12 cellular contexts compared by ENCODE assay signal in the genomic region with DNA sequence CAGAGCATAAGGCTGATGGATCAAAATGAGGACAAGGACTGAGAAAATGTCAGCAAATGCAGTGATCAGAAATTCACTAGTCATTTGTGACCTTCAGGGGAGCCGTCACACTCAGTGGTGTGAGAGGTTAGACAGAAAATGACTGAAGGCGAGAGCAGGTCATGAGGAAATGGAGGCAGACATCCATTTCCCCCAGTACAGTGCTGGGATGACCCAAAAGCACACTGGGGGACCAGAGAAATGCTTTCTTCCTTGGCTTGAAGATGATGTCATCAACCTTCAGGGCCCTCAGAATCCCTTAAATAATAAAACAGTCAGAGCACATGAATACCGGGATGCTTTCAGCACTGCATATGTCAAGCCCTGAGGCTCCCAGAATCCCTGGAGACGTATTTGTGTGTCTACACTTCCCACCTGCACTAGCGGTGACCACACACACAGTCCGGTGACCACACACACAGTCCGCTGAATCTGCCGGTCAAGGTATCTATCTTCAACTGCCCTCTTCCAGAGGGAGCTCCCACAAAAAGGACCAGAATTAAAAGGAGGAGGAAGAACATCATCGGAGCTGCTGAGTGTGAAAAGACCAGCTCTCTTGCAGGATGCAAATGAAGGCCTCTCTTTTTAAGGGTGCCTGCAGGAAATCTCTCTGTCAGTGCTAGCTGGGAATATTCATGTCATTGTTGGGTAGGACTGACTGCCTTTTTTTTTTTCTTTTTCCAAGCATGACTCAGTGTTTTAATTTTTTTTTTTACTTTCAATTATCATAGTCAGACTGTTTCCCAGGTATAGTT. TPM values are rescaled to one million over a fixed set of nuclear protein-coding genes. Genes with fewer than 3 reads are reported as not detected.
A peak's percentile ranks its signal among the peaks of the same experiment; 100 is the strongest.
DNase-seq lines count a peak whose midpoint lies in the region; ATAC-seq and TF ChIP-seq lines count a peak whose summit lies in the region.
"Had no signal": no experiment of that assay in that cellular context is flagged by ENCODE, and none has a peak within 500 bp of the region (broad histone marks: within the 10 kb centered on the region; RNA-seq: fewer than 3 reads in every experiment).

No MANE protein-coding gene starts in this region.

- POLR2A ChIA-PET in OCI-LY7 (lab: Charles Lee) = interaction anchor here (0.6 to 1.8 kb wide), 9 partner anchors 8 to 866 kb away, joined by 3 to 12 read pairs (median 3); no protein-coding TSS in a partner anchor

- H3K27ac ChIP-seq in OCI-LY7 (ENCODE audit: low read depth, low read length, poor library complexity, severe bottlenecking) (peak overlapping the region; percentile 34), hepatocyte (no peak overlapping the region)
- H3K27ac ChIP-seq: KMS-11, upper lobe of right lung had no signal

- H3K27me3 ChIP-seq in skeletal muscle satellite cell (ENCODE audit: control insufficient read depth, insufficient read depth, low read length) = no peaks in the 10 kb centered on the region
- no peaks in the 10 kb centered on the region for H3K27me3 ChIP-seq in hepatocyte
- H3K27me3 ChIP-seq: upper lobe of right lung had no signal

- TF ChIP-seq CTCF in OCI-LY7 (conservative IDR thresholded peaks at IDR 0.05; ENCODE audit: low read length) (no peak), hepatocyte (IDR thresholded peaks at IDR 0.05; ENCODE audit: poor library complexity) (no peak)

- no peaks in the 10 kb centered on the region for H3K9me3 Mint-ChIP-seq in activated T-cell treated with anti-CD3 and anti-CD28 coated beads, Interleukin-2, amount 50 U/mL, for 72 hours

- peak; percentile 28 to 38 for ATAC-seq in activated T-cell treated with anti-CD3 and anti-CD28 coated beads, Interleukin-2, amount 50 U/mL, for 72 hours (replicated peaks in 1 of 2)
- no peak for ATAC-seq in HG03159 (IDR thresholded peaks at IDR 0.05; ENCODE audit: unreplicated experiment)
- ATAC-seq: upper lobe of right lung had no signal

- H3K4me1 ChIP-seq in OCI-LY7 (ENCODE audit: insufficient read depth, low read length, poor library complexity, severe bottlenecking) (peaks cover 96% of the 10 kb centered on the region), skeletal muscle satellite cell (ENCODE audit: control insufficient read depth, insufficient read depth, low read length) (peaks cover 61% of the 10 kb centered on the region), hepatocyte (ENCODE audit: insufficient read depth) (peaks cover 19% of the 10 kb centered on the region)

- H3K9me2 ChIP-seq in OCI-LY7 (ENCODE audit: insufficient read depth, low read length) (no peaks in the 10 kb centered on the region), hepatocyte (replicated peaks; ENCODE audit: insufficient read depth) (no peaks in the 10 kb centered on the region)

- peak overlapping the region; percentile 56 for H3K4me3 ChIP-seq in OCI-LY7 (ENCODE audit: low read depth, low read length, poor library complexity, severe bottlenecking)
- H3K4me3 ChIP-seq in skeletal muscle satellite cell (ENCODE audit: low read length) = no peak overlapping the region
- H3K4me3 ChIP-seq in hepatocyte = no peak overlapping the region
- H3K4me3 ChIP-seq: upper lobe of right lung had no signal

- intact Hi-C loops in OCI-LY7 (cut with micrococcal nuclease; ENCODE audit: unreplicated experiment) = no loop called here

- no peaks in the 10 kb centered on the region for H3K9me3 ChIP-seq in OCI-LY7 (ENCODE audit: low read length)
- H3K9me3 ChIP-seq in skeletal muscle satellite cell (replicated peaks; ENCODE audit: low read length) = no peaks in the 10 kb centered on the region
- H3K9me3 ChIP-seq in hepatocyte (ENCODE audit: low read depth) = no peaks in the 10 kb centered on the region
- H3K9me3 ChIP-seq: upper lobe of right lung had no signal

- H3K4me2 ChIP-seq in OCI-LY7 (ENCODE audit: low read length) = peak overlapping the region; percentile 86
- H3K4me2 ChIP-seq in skeletal muscle satellite cell (ENCODE audit: low read length) = peak overlapping the region; percentile 75
- no peak overlapping the region for H3K4me2 ChIP-seq in hepatocyte
- H3K4me2 ChIP-seq: KMS-11 had no signal

- H2AFZ ChIP-seq in OCI-LY7 (ENCODE audit: low read length) (no peak overlapping the region), hepatocyte (no peak overlapping the region)

- H3K4me3 Mint-ChIP-seq in activated T-cell treated with anti-CD3 and anti-CD28 coated beads, Interleukin-2, amount 50 U/mL, for 72 hours = peak overlapping the region in 1 of 2 donors; percentile 34

- no peak for DNase-seq in activated T-cell treated with anti-CD3 and anti-CD28 coated beads, Interleukin-2, amount 50 U/mL, for 72 hours
- DNase-seq in activated T-cell treated with anti-CD3 and anti-CD28 coated beads, Interleukin-2, amount 50 U/mL, for 1 hour = no peak
- DNase-seq in OCI-LY7 (ENCODE audit: low spot score) (no peak), dermis blood vessel endothelial cell (peak; percentile 22), hepatocyte (ENCODE audit: low spot score) (no peak), cerebellum (ENCODE audit: low spot score) (no peak)
- DNase-seq: T-helper 9 cell, upper lobe of right lung had no signal

- peaks cover 100% of the 10 kb centered on the region for H3K79me2 ChIP-seq in OCI-LY7 (ENCODE audit: insufficient read depth, low read depth, low read length)
- H3K79me2 ChIP-seq in hepatocyte = peaks cover 97% of the 10 kb centered on the region

- 66% methylated on average over 9 of the region's 9 CpGs for WGBS in hepatocyte (ENCODE audit: low lambda C conversion rate, missing lambda C conversion rate)

- H4K20me1 ChIP-seq in OCI-LY7 (ENCODE audit: insufficient read depth, low read length) = peaks cover 56% of the 10 kb centered on the region
- H4K20me1 ChIP-seq in hepatocyte (ENCODE audit: insufficient read depth, poor library complexity, severe bottlenecking) = peaks cover 41% of the 10 kb centered on the region

- H3K4me1 Mint-ChIP-seq in activated T-cell treated with anti-CD3 and anti-CD28 coated beads, Interleukin-2, amount 50 U/mL, for 72 hours (ENCODE audit: low read depth) = peaks cover 85% of the 10 kb centered on the region

- CTCF ChIA-PET in OCI-LY7 (lab: Charles Lee; ENCODE audit: unreplicated experiment) = interaction anchor here (1.0 to 1.1 kb wide), 2 partner anchors 10 to 34 kb away, joined by 3 read pairs; no protein-coding TSS in a partner anchor

- H3K9ac ChIP-seq in skeletal muscle satellite cell (ENCODE audit: low read depth, low read length) = no peak overlapping the region
- H3K9ac ChIP-seq: KMS-11 had no signal

- H3K27ac Mint-ChIP-seq in activated T-cell treated with anti-CD3 and anti-CD28 coated beads, Interleukin-2, amount 50 U/mL, for 72 hours = no peak overlapping the region

- BruUV-seq in OCI-LY7 (replicated peaks; lab: Mats Ljungman, UMichigan) = TSS peak; percentile 23

- H3K36me3 Mint-ChIP-seq in activated T-cell treated with anti-CD3 and anti-CD28 coated beads, Interleukin-2, amount 50 U/mL, for 72 hours (ENCODE audit: insufficient read depth in 2 of 2) = peaks cover 0 to 5% of the 10 kb centered on the region in 2 donors

- no peaks in the 10 kb centered on the region for H3K27me3 Mint-ChIP-seq in activated T-cell treated with anti-CD3 and anti-CD28 coated beads, Interleukin-2, amount 50 U/mL, for 72 hours (ENCODE audit: low read depth)

- H3K36me3 ChIP-seq in OCI-LY7 (ENCODE audit: insufficient read depth, low read length) = peaks cover 25% of the 10 kb centered on the region; the same call in 1 of the 2 replicates
- no peaks in the 10 kb centered on the region for H3K36me3 ChIP-seq in skeletal muscle satellite cell (ENCODE audit: insufficient read depth, low read length)
- no peaks in the 10 kb centered on the region for H3K36me3 ChIP-seq in hepatocyte (replicated peaks; ENCODE audit: insufficient read depth, low read depth)
- H3K36me3 ChIP-seq: upper lobe of right lung had no signal

RNA-seq across cellular contexts. Expression of gene UBE2O, which starts 8.2 kb away (rescaled TPM):
- total RNA-seq in activated T-cell treated with anti-CD3 and anti-CD28 coated beads, Interleukin-2, amount 50 U/mL, for 72 hours = 10 to 100 TPM; 21.5 to 22.8 TPM
- 43.4 and 55.1 TPM in 2 replicates for total RNA-seq in OCI-LY7 (2014; rRNA removed; shearing (Covaris generic))
- total RNA-seq in OCI-LY7 (2022) (71.0 and 79.6 TPM in 2 replicates), dermis blood vessel endothelial cell (20.9 and 27.8 TPM in 2 replicates), hepatocyte (14.6 and 15.2 TPM in 2 replicates), cerebellum (39.6 TPM)
- 23.8 and 26.0 TPM in 2 replicates for total RNA-seq in skeletal muscle satellite cell (2012; rRNA removed)
- 9.7 and 12.5 TPM in 2 replicates for polyA plus RNA-seq in hepatocyte

RNA-seq across cellular contexts. Expression of gene AANAT, which starts 22.7 kb away (rescaled TPM):
- not detected for total RNA-seq in activated T-cell treated with anti-CD3 and anti-CD28 coated beads, Interleukin-2, amount 50 U/mL, for 72 hours
- not detected in 2 replicates for total RNA-seq in OCI-LY7 (2014; rRNA removed; shearing (Covaris generic))
- total RNA-seq in OCI-LY7 (2022) (not detected in 2 replicates), dermis blood vessel endothelial cell (not detected in 2 replicates), hepatocyte (0.84 TPM in 1 of 2 replicates, not detected in the other), cerebellum (0.27 TPM)
- total RNA-seq in skeletal muscle satellite cell (2012; rRNA removed) = under 0.01 TPM in 1 of 2 replicates, not detected in the other
- 0.92 TPM in 1 of 2 replicates, not detected in the other for polyA plus RNA-seq in hepatocyte
- total RNA-seq: NCI-H460, upper lobe of right lung had no signal

RNA-seq across cellular contexts. Expression of gene RHBDF2, which starts 56.5 kb away (rescaled TPM):
- 10 to 100 TPM; 38.7 to 39.0 TPM for total RNA-seq in activated T-cell treated with anti-CD3 and anti-CD28 coated beads, Interleukin-2, amount 50 U/mL, for 72 hours
- total RNA-seq in OCI-LY7 (2014; rRNA removed; shearing (Covaris generic)) = 122 and 144 TPM in 2 replicates
- total RNA-seq in OCI-LY7 (2022) (158 and 173 TPM in 2 replicates), dermis blood vessel endothelial cell (34.5 and 35.5 TPM in 2 replicates), hepatocyte (4.9 and 5.5 TPM in 2 replicates), cerebellum (2.4 TPM)
- 6.6 and 9.6 TPM in 2 replicates for total RNA-seq in skeletal muscle satellite cell (2012; rRNA removed)
- polyA plus RNA-seq in hepatocyte = 11.0 and 11.7 TPM in 2 replicates
